Comparison of ENCODE assay signal across 8 cellular contexts in genomic region chr19:40662925-40663711, GRCh38. TPM values are rescaled to one million over a fixed set of nuclear protein-coding genes. Genes with fewer than 3 reads are reported as not detected.
DNase-seq lines count a peak whose midpoint lies in the region; ATAC-seq and TF ChIP-seq lines count a peak whose summit lies in the region.

No MANE protein-coding gene starts in this region.

- RAD21 ChIA-PET in HCT116 (lab: Charles Lee; ENCODE audit: low non-redundant PET in 1 of 2, low total read pairs in 2 of 2, uncharacterized antibody in 2 of 2, unreplicated experiment in 2 of 2), result interaction anchor here in 1 of 2 experiments (0.7 to 1.6 kb wide), 7 partner anchors 87 to 481 kb away, joined by 3 to 5 read pairs (median 3); partner anchors contain the start of genes ACTMAP and RAB4B

- no TSS peak for BruUV-seq in HCT116 (replicated peaks; lab: Mats Ljungman, UMichigan)

- no peaks in the 10 kb centered on the region for H3K79me2 ChIP-seq in HCT116 (ENCODE audit: insufficient read depth, low read length)
- no peaks in the 10 kb centered on the region for H3K79me2 ChIP-seq in SU-DHL-6 (ENCODE audit: insufficient read depth, low read length)
- H3K79me2 ChIP-seq in parathyroid adenoma, result no peaks in the 10 kb centered on the region

- H3K4me1 ChIP-seq in HCT116 (ENCODE audit: control insufficient read depth in 1 of 2, insufficient read depth in 2 of 2, low read length in 2 of 2) (peaks cover 30 to 54% of the 10 kb centered on the region in 2 experiments), cardiac muscle cell (ENCODE audit: low read depth) (no peaks in the 10 kb centered on the region), parathyroid adenoma (peaks cover 5% of the 10 kb centered on the region), thyroid gland (peaks cover 4 to 8% of the 10 kb centered on the region in 2 donors)

- no peaks in the 10 kb centered on the region for H3K27me3 ChIP-seq in HCT116 (ENCODE audit: insufficient read depth, low read length)
- no peaks in the 10 kb centered on the region for H3K27me3 ChIP-seq in SU-DHL-6 (ENCODE audit: low read length)
- no peaks in the 10 kb centered on the region for H3K27me3 ChIP-seq in cardiac muscle cell
- H3K27me3 ChIP-seq in parathyroid adenoma (ENCODE audit: control insufficient read depth, insufficient read depth, low read length), result no peaks in the 10 kb centered on the region
- no peaks in the 10 kb centered on the region for H3K27me3 ChIP-seq in thyroid gland

- ATAC-seq in HCT116, result peak; percentile 74

- H3K36me3 ChIP-seq in HCT116 (ENCODE audit: control insufficient read depth in 1 of 2, insufficient read depth in 2 of 2, low read length in 2 of 2) (peaks cover 0 to 10% of the 10 kb centered on the region in 2 experiments; a peak in 1 of 4 replicates), SU-DHL-6 (ENCODE audit: low read length) (no peaks in the 10 kb centered on the region), cardiac muscle cell (no peaks in the 10 kb centered on the region), parathyroid adenoma (ENCODE audit: control insufficient read depth, insufficient read depth, low read length) (no peaks in the 10 kb centered on the region), thyroid gland (peaks cover 0 to 6% of the 10 kb centered on the region in 2 donors)

- H3K9me3 ChIP-seq in HCT116 (ENCODE audit: control insufficient read depth in 1 of 2, insufficient read depth in 1 of 2, low read depth in 1 of 2, low read length in 2 of 2) (no peaks in the 10 kb centered on the region), SU-DHL-6 (ENCODE audit: insufficient read depth, low read length) (no peaks in the 10 kb centered on the region), cardiac muscle cell (ENCODE audit: low read depth) (no peaks in the 10 kb centered on the region), parathyroid adenoma (ENCODE audit: control insufficient read depth, low read length) (no peaks in the 10 kb centered on the region), thyroid gland (no peaks in the 10 kb centered on the region)

- H3K27ac ChIP-seq in HCT116 (ENCODE audit: low read depth, low read length) (peak overlapping the region; percentile 81), SU-DHL-6 (ENCODE audit: low read depth, low read length) (no peak overlapping the region), cardiac muscle cell (no peak overlapping the region), parathyroid adenoma (peak overlapping the region; percentile 48), thyroid gland (peak overlapping the region; percentile 46 to 67 (median 60))

- POLR2A ChIA-PET in HCT116 (lab: Charles Lee), result interaction anchor here (0.6 to 1.8 kb wide), 5 partner anchors 17 to 901 kb away, joined by 3 to 5 read pairs (median 4); partner anchors contain the start of genes COQ8B and NUMBL

- peak; percentile 99 for TF ChIP-seq RAD21 in HCT116 (IDR thresholded peaks at IDR 0.05; ENCODE audit: low read depth)

- DNase-seq in GM03348 (ENCODE audit: low spot score) (peak; percentile 91), HCT116 (ENCODE audit: low read depth, low spot score) (peak; percentile 69), MV-4-11 (lab: John Stamatoyannopoulos, UW) (peak; percentile 76), cardiac muscle cell (ENCODE audit: low read depth in 1 of 2, low spot score in 1 of 2) (peak; percentile 94 to 95), thyroid gland (peak; percentile 92 to 94)
- DNase-seq in activated naive CD8-positive, alpha-beta T cell treated with anti-CD3 and anti-CD28 coated beads, Interleukin-2, amount 50 U/mL, for 16 hours (ENCODE audit: low read depth, low spot score), result peak; percentile 88

- CTCF ChIA-PET in HCT116 (lab: Charles Lee), result interaction anchor here (0.7 to 2.8 kb wide), 12 partner anchors 8 to 481 kb away, joined by 3 to 25 read pairs (median 4); partner anchors contain the start of genes ACTMAP, COQ8B, ITPKC and RAB4B

- H3K4me3 ChIP-seq in HCT116 (replicated peaks in 1 of 2; ENCODE audit: low read depth in 1 of 2, low read length in 2 of 2) (peak overlapping the region; percentile 48 to 65), SU-DHL-6 (ENCODE audit: insufficient read depth, low read length, poor library complexity, severe bottlenecking) (peak overlapping the region; percentile 68), cardiac muscle cell (peak overlapping the region; percentile 41), parathyroid adenoma (ENCODE audit: low read depth, low read length) (peak overlapping the region; percentile 79), thyroid gland (replicated peaks in 1 of 3) (peak overlapping the region in 1 of 3 donors; percentile 52)

- H2AFZ ChIP-seq in HCT116 (ENCODE audit: low read depth, low read length, poor library complexity, severe bottlenecking) (peak overlapping the region; percentile 52), SU-DHL-6 (ENCODE audit: low read depth, low read length, severe bottlenecking) (peak overlapping the region; percentile 97), parathyroid adenoma (peak overlapping the region; percentile 60)

- H4K20me1 ChIP-seq in HCT116 (ENCODE audit: insufficient read depth) (no peaks in the 10 kb centered on the region), SU-DHL-6 (ENCODE audit: low read depth, low read length) (no peaks in the 10 kb centered on the region)

- 0 out of 2 replicates have a peak, but pooled peaks cover 4% of the 10 kb centered on the region for H3F3A ChIP-seq in SU-DHL-6 (ENCODE audit: insufficient read depth)

- intact Hi-C loops in HCT116 (cut with micrococcal nuclease) (loop anchor here (2.0 to 10.0 kb wide), 5 partner anchors 54 to 912 kb away; partner anchors contain the start of genes CEACAM21, COQ8B, HNRNPUL1 and ITPKC), thyroid gland (cut with DNase I) (loop anchor here (5.0 kb wide), 1 partner anchor 154 kb away; no protein-coding TSS in a partner anchor)

- 0 to 1% methylated on average over 56 to 61 of the region's 62 CpGs for WGBS in thyroid gland, 2 donors

- H3K9ac ChIP-seq in HCT116 (ENCODE audit: low read length) (peak overlapping the region; percentile 77), SU-DHL-6 (ENCODE audit: low read length) (peak overlapping the region; percentile 60), parathyroid adenoma (no peak overlapping the region)

- TF ChIP-seq CTCF in HCT116 (IDR thresholded peaks at IDR 0.05 in 2 of 3, conservative IDR thresholded peaks at IDR 0.05 in 1 of 3; ENCODE audit: borderline replicate concordance in 1 of 3, insufficient read depth in 1 of 3, low read depth in 2 of 3, low read length in 2 of 3) (peak in 1 of 3 experiments; percentile 94; a peak in 4 of 6 replicates), SU-DHL-6 (IDR thresholded peaks at IDR 0.05; ENCODE audit: insufficient read depth, low read length, poor library complexity, severe bottlenecking) (no peak), cardiac muscle cell (IDR thresholded peaks at IDR 0.05; ENCODE audit: low read depth, low read length) (peak; percentile 85), parathyroid adenoma (IDR thresholded peaks at IDR 0.05) (peak; percentile 99), thyroid gland (IDR thresholded peaks at IDR 0.05) (peak; percentile 90 to 99 (median 98))

- TF ChIP-seq POLR2A in HCT116 (IDR thresholded peaks at IDR 0.05; ENCODE audit: borderline replicate concordance, extremely low read depth, insufficient read depth, insufficient read length), result no peak
- TF ChIP-seq POLR2A in thyroid gland (IDR thresholded peaks at IDR 0.05), result peak in 1 of 2 donors; percentile 18

- H3K4me2 ChIP-seq in HCT116 (ENCODE audit: low read length) (peak overlapping the region; percentile 96), SU-DHL-6 (ENCODE audit: low read depth, low read length, poor library complexity, severe bottlenecking) (peak overlapping the region; percentile 75), parathyroid adenoma (ENCODE audit: low read length) (peak overlapping the region; percentile 93)

- H3K9me2 ChIP-seq in HCT116 (ENCODE audit: insufficient read depth), result no peaks in the 10 kb centered on the region
- no peaks in the 10 kb centered on the region for H3K9me2 ChIP-seq in SU-DHL-6 (replicated peaks; ENCODE audit: insufficient read depth, low read length)

TF ChIP-seq in HCT116, 20 proteins besides CTCF, POLR2A, EP300 and RAD21 (continues in another document):
- no peak for TF ChIP-seq SRF (IDR thresholded peaks at IDR 0.05; ENCODE audit: low read depth)
- TF ChIP-seq SIN3A (IDR thresholded peaks at IDR 0.05; ENCODE audit: low read depth), result no peak
- TF ChIP-seq ZNF274 (IDR thresholded peaks at IDR 0.05; ENCODE audit: low read depth, low read length), result no peak
- TF ChIP-seq ATF3 (IDR thresholded peaks at IDR 0.05), result no peak

RNA-seq across cellular contexts. Expression of gene NUMBL, which starts 27.3 kb away (rescaled TPM):
- total RNA-seq in HCT116 (2021; ENCODE audit: unreplicated experiment) (41.7 TPM), cardiac muscle cell (17.1 and 21.7 TPM in 2 replicates), thyroid gland (10 to 100 TPM; 14.2 to 22.5 (median 17.0) TPM)
- 21.9 and 27.6 TPM in 2 replicates for polyA plus RNA-seq in HCT116 (2012)
- 12.6 and 13.8 TPM in 2 replicates for polyA plus RNA-seq in cardiac muscle cell

RNA-seq across cellular contexts. Expression of gene COQ8B, which starts 53.6 kb away (rescaled TPM):
- 47.1 TPM for total RNA-seq in HCT116 (2021; ENCODE audit: unreplicated experiment)
- 23.2 and 29.0 TPM in 2 replicates for polyA plus RNA-seq in HCT116 (2012)
- 82.5 and 90.1 TPM in 2 replicates for total RNA-seq in cardiac muscle cell
- polyA plus RNA-seq in cardiac muscle cell, result 62.6 and 90.6 TPM in 2 replicates
- 10 to 100 TPM; 39.2 to 73.0 (median 54.7) TPM for total RNA-seq in thyroid gland

RNA-seq across cellular contexts. Expression of gene ITPKC, which starts 53.8 kb away (rescaled TPM):
- total RNA-seq in HCT116 (2021; ENCODE audit: unreplicated experiment) (11.4 TPM), cardiac muscle cell (19.1 and 19.4 TPM in 2 replicates), thyroid gland (10 to 100 TPM; 18.3 to 49.7 (median 25.1) TPM)
- 11.7 and 13.8 TPM in 2 replicates for polyA plus RNA-seq in HCT116 (2012)
- 12.5 and 15.4 TPM in 2 replicates for polyA plus RNA-seq in cardiac muscle cell

Comparison
In these comparisons a context has a peak if more than half of its experiments do, and no peak if none do; other contexts are left out.
1. H3K27ac ChIP-seq: peak in HCT116 (single experiment), parathyroid adenoma (single experiment) and thyroid gland (3 of 3); none in SU-DHL-6 (single experiment) and cardiac muscle cell (single experiment).
2. Peak in every context shown above with its lines, with median percentiles within 50 percentile points of each other: DNase-seq, H2AFZ ChIP-seq and H3K4me2 ChIP-seq.